8 cellular contexts compared by ENCODE assay signal in genomic region chr1:155002479-155003226, GRCh38. TPM values are rescaled to one million over a fixed set of nuclear protein-coding genes. Genes with fewer than 3 reads are reported as not detected.
A peak's percentile ranks its signal among the peaks of the same experiment; 100 is the strongest.
DNase-seq lines count a peak whose midpoint lies in the region; ATAC-seq and TF ChIP-seq lines count a peak whose summit lies in the region.

ZBTB7B (plus strand) TSS chr1:155002802; CDS start chr1:155014661, 11,859 bp downstream.

- peak within 1 kb of the TSS; percentile 100 for H3K9ac ChIP-seq in adipocyte (ENCODE audit: low read length)
- peak within 1 kb of the TSS; percentile 96 for H3K9ac ChIP-seq in rectal smooth muscle tissue (ENCODE audit: low read length)

- H3K36me3 ChIP-seq in adipocyte (ENCODE audit: control insufficient read depth, insufficient read depth, low read length, severe bottlenecking) (no peaks in the 10 kb centered on the region), rectal smooth muscle tissue (ENCODE audit: control insufficient read depth, insufficient read depth, low read length) (peaks cover 4% of the 10 kb centered on the region)

- WGBS in right cardiac atrium: under 1% methylated on average over 33 of the region's 34 CpGs

- H3K9me3 ChIP-seq in adipocyte (ENCODE audit: control insufficient read depth, low read length) (no peaks in the 10 kb centered on the region), right cardiac atrium (ENCODE audit: control insufficient read depth, low read length) (no peaks in the 10 kb centered on the region)

- H3K4me1 ChIP-seq in adipocyte (ENCODE audit: control insufficient read depth, insufficient read depth, low read length) (peaks cover 53% of the 10 kb centered on the region), right cardiac atrium (ENCODE audit: control insufficient read depth, insufficient read depth, low read length) (peaks cover 23% of the 10 kb centered on the region), rectal smooth muscle tissue (ENCODE audit: control insufficient read depth, insufficient read depth, low read length) (peaks cover 36% of the 10 kb centered on the region)

- no peaks in the 10 kb centered on the region for H3K27me3 ChIP-seq in adipocyte (replicated peaks; ENCODE audit: control insufficient read depth, insufficient read depth, low read length)
- no peaks in the 10 kb centered on the region for H3K27me3 ChIP-seq in right cardiac atrium (ENCODE audit: control insufficient read depth, insufficient read depth)
- H3K27me3 ChIP-seq in rectal smooth muscle tissue (ENCODE audit: control insufficient read depth, insufficient read depth, low read length): no peaks in the 10 kb centered on the region

- peak; percentile 1 to 5 for ATAC-seq in right cardiac atrium
- no peak for ATAC-seq in GM18909 (IDR thresholded peaks at IDR 0.05; ENCODE audit: poor library complexity, unreplicated experiment)

- TF ChIP-seq CTCF in LNCaP clone FGC (IDR thresholded peaks at IDR 0.05; ENCODE audit: control insufficient read depth, extremely low read depth, insufficient read depth): no peak

- intact Hi-C loops in right cardiac atrium (cut with DNase I): no loop called here

- DNase-seq in SIG-M5 treated with dmso at 0.1 percent for 504 hours (lab: John Stamatoyannopoulos, UW; ENCODE audit: unreplicated experiment) (peak; percentile 95), SIG-M5 (lab: John Stamatoyannopoulos, UW) (no peak), LNCaP clone FGC (ENCODE audit: low read depth) (no peak), adipocyte (ENCODE audit: low read depth) (peak; percentile 59), right cardiac atrium (peak; percentile 66 to 85 (median 81)), activated gamma-delta T cell (lab: John Stamatoyannopoulos, UW) (no peak)

- H3K4me3 ChIP-seq in LNCaP clone FGC (ENCODE audit: low read depth, low read length): peak within 1 kb of the TSS; percentile 67
- peak within 1 kb of the TSS; percentile 100 for H3K4me3 ChIP-seq in adipocyte (ENCODE audit: low read length)
- H3K4me3 ChIP-seq in right cardiac atrium (ENCODE audit: low read length): peak within 1 kb of the TSS; percentile 87
- H3K4me3 ChIP-seq in rectal smooth muscle tissue (ENCODE audit: low read length): peak within 1 kb of the TSS; percentile 89

- H3K27ac ChIP-seq in right cardiac atrium (ENCODE audit: low read length): peak within 1 kb of the TSS; percentile 98
- peak within 1 kb of the TSS; percentile 96 for H3K27ac ChIP-seq in rectal smooth muscle tissue (ENCODE audit: low read depth, low read length)

RNA-seq across cellular contexts. Expression of gene ZBTB7B, which starts in this region (rescaled TPM):
- 10 to 100 TPM; 40.3 to 66.6 (median 52.7) TPM for total RNA-seq in right cardiac atrium
- polyA plus RNA-seq in right cardiac atrium: 41.7 TPM

Comparison
In these comparisons a context has a peak if more than half of its experiments do, and no peak if none do; other contexts are left out.
1. DNase-seq: peak in SIG-M5 treated with dmso at 0.1 percent for 504 hours (single experiment), adipocyte (single experiment) and right cardiac atrium (3 of 3); none in SIG-M5 (single experiment), LNCaP clone FGC (single experiment) and activated gamma-delta T cell (single experiment).
2. Peak in every context shown above with its lines, with median percentiles within 50 percentile points of each other: H3K4me3 ChIP-seq.